Comparison of ENCODE assay signal across 23 cellular contexts in the genomic region with DNA sequence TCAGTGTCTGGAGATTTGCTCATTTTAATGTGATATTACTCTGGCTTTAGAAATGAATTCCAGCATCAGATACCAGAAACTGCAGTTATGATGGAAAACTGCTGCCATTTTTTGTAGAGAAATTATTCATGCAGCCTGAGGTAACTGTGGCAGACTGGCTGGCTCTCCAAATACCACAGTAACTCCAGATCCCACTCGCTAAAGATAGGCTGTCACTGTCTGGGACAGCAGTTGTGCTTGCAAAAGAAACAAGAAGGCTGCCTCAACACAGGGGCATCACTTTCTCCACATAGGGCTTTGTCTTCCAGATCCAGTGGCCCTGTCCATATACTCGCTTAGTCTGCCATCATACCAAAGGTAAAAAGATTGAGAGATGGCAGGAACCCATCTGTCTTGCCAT.
"Had no signal": no experiment of that assay in that cellular context is flagged by ENCODE, and none has a peak within 500 bp of the region (broad histone marks: within the 10 kb centered on the region; RNA-seq: fewer than 3 reads in every experiment).

No MANE protein-coding gene starts in this region.

- ATAC-seq: gastrocnemius medialis; heart right ventricle; left cardiac atrium; left ventricle myocardium superior; naive thymus-derived CD8-positive, alpha-beta T cell; sciatic nerve had no signal

- H3K4me3 ChIP-seq: dorsolateral prefrontal cortex, esophagus muscularis mucosa, gastrocnemius medialis, heart right ventricle, lung, skin epidermis, stomach, thoracic aorta, transverse colon had no signal

- DNase-seq: cortex of kidney; dorsolateral prefrontal cortex; effector CD8-positive, alpha-beta T cell; gastrocnemius medialis; heart right ventricle; hypothalamus; kidney; left cardiac atrium; left ventricle myocardium superior; mesenchymal stem cell; naive thymus-derived CD8-positive, alpha-beta T cell; posterior cingulate gyrus; stimulated activated CD4-positive, alpha-beta T cell treated with anti-CD3 and anti-CD28 coated beads, Interleukin-12 subunit alpha, Interleukin-12 subunit beta, amount 100 ng/mL, for 4 hours; stimulated activated naive CD4-positive, alpha-beta T cell; stomach; substantia nigra; transverse colon had no signal

- H3K36me3 ChIP-seq: gastrocnemius medialis, heart right ventricle, stomach, thoracic aorta, transverse colon had no signal

- H3K27me3 ChIP-seq: dorsolateral prefrontal cortex, esophagus muscularis mucosa, gastrocnemius medialis, heart right ventricle, stomach, transverse colon had no signal

- H3K9me3 ChIP-seq: esophagus muscularis mucosa, gastrocnemius medialis, heart right ventricle, stomach, thoracic aorta, transverse colon had no signal

- H3K4me1 ChIP-seq: esophagus muscularis mucosa, gastrocnemius medialis, heart right ventricle, stomach, transverse colon had no signal

- H3K27ac ChIP-seq: epithelial cell of prostate, esophagus muscularis mucosa, gastrocnemius medialis, heart right ventricle, skin epidermis, stomach, thoracic aorta, transverse colon had no signal
